In the genomic region with DNA sequence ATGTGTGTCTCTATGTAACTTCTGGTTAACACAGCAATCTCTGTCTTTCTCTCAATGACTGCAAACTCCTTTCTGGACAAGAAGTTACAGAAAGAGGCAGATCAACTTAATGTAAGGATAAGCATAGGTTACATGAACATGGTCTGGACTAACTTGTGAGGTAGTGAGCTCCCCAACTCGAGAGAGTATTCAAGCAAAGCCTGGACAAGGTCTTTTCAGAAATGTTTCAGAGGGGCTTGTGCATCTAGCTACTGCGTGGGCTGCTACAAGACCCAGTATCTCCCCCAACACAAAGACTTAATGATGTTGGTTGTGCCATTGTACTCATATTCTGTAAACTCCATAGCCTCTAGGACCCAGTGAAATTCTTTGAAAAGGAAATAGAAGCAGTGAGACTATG, we compare ENCODE assay signal across 2 cellular contexts.
TF ChIP-seq lines count a peak whose summit lies in the region.

No MANE protein-coding gene starts in this region.

TF ChIP-seq in GM23338, 12 proteins besides CTCF, POLR2A, EP300 and RAD21 (continued from another document):
- TF ChIP-seq, protein P1, sequence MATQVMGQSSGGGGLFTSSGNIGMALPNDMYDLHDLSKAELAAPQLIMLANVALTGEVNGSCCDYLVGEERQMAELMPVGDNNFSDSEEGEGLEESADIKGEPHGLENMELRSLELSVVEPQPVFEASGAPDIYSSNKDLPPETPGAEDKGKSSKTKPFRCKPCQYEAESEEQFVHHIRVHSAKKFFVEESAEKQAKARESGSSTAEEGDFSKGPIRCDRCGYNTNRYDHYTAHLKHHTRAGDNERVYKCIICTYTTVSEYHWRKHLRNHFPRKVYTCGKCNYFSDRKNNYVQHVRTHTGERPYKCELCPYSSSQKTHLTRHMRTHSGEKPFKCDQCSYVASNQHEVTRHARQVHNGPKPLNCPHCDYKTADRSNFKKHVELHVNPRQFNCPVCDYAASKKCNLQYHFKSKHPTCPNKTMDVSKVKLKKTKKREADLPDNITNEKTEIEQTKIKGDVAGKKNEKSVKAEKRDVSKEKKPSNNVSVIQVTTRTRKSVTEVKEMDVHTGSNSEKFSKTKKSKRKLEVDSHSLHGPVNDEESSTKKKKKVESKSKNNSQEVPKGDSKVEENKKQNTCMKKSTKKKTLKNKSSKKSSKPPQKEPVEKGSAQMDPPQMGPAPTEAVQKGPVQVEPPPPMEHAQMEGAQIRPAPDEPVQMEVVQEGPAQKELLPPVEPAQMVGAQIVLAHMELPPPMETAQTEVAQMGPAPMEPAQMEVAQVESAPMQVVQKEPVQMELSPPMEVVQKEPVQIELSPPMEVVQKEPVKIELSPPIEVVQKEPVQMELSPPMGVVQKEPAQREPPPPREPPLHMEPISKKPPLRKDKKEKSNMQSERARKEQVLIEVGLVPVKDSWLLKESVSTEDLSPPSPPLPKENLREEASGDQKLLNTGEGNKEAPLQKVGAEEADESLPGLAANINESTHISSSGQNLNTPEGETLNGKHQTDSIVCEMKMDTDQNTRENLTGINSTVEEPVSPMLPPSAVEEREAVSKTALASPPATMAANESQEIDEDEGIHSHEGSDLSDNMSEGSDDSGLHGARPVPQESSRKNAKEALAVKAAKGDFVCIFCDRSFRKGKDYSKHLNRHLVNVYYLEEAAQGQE (IDR thresholded peaks at IDR 0.05; ENCODE audit: unreplicated experiment): no peak
- TF ChIP-seq CREB1 (CRISPR knock-in tag; IDR thresholded peaks at IDR 0.05; ENCODE audit: low read depth) (no peak), POLR2AphosphoS5 (IDR thresholded peaks at IDR 0.05; ENCODE audit: low read depth) (no peak), STAT1 (IDR thresholded peaks at IDR 0.05; ENCODE audit: unreplicated experiment) (no peak), ETS1 (IDR thresholded peaks at IDR 0.05) (no peak), EZH2phosphoT487 (IDR thresholded peaks at IDR 0.05; ENCODE audit: unreplicated experiment) (no peak), NANOG (IDR thresholded peaks at IDR 0.05; ENCODE audit: borderline replicate concordance) (no peak), ZNF331 (CRISPR knock-in tag; IDR thresholded peaks at IDR 0.05; ENCODE audit: low read depth) (no peak), ZNF114 (CRISPR knock-in tag; IDR thresholded peaks at IDR 0.05) (no peak)
- TF ChIP-seq, protein P2, sequence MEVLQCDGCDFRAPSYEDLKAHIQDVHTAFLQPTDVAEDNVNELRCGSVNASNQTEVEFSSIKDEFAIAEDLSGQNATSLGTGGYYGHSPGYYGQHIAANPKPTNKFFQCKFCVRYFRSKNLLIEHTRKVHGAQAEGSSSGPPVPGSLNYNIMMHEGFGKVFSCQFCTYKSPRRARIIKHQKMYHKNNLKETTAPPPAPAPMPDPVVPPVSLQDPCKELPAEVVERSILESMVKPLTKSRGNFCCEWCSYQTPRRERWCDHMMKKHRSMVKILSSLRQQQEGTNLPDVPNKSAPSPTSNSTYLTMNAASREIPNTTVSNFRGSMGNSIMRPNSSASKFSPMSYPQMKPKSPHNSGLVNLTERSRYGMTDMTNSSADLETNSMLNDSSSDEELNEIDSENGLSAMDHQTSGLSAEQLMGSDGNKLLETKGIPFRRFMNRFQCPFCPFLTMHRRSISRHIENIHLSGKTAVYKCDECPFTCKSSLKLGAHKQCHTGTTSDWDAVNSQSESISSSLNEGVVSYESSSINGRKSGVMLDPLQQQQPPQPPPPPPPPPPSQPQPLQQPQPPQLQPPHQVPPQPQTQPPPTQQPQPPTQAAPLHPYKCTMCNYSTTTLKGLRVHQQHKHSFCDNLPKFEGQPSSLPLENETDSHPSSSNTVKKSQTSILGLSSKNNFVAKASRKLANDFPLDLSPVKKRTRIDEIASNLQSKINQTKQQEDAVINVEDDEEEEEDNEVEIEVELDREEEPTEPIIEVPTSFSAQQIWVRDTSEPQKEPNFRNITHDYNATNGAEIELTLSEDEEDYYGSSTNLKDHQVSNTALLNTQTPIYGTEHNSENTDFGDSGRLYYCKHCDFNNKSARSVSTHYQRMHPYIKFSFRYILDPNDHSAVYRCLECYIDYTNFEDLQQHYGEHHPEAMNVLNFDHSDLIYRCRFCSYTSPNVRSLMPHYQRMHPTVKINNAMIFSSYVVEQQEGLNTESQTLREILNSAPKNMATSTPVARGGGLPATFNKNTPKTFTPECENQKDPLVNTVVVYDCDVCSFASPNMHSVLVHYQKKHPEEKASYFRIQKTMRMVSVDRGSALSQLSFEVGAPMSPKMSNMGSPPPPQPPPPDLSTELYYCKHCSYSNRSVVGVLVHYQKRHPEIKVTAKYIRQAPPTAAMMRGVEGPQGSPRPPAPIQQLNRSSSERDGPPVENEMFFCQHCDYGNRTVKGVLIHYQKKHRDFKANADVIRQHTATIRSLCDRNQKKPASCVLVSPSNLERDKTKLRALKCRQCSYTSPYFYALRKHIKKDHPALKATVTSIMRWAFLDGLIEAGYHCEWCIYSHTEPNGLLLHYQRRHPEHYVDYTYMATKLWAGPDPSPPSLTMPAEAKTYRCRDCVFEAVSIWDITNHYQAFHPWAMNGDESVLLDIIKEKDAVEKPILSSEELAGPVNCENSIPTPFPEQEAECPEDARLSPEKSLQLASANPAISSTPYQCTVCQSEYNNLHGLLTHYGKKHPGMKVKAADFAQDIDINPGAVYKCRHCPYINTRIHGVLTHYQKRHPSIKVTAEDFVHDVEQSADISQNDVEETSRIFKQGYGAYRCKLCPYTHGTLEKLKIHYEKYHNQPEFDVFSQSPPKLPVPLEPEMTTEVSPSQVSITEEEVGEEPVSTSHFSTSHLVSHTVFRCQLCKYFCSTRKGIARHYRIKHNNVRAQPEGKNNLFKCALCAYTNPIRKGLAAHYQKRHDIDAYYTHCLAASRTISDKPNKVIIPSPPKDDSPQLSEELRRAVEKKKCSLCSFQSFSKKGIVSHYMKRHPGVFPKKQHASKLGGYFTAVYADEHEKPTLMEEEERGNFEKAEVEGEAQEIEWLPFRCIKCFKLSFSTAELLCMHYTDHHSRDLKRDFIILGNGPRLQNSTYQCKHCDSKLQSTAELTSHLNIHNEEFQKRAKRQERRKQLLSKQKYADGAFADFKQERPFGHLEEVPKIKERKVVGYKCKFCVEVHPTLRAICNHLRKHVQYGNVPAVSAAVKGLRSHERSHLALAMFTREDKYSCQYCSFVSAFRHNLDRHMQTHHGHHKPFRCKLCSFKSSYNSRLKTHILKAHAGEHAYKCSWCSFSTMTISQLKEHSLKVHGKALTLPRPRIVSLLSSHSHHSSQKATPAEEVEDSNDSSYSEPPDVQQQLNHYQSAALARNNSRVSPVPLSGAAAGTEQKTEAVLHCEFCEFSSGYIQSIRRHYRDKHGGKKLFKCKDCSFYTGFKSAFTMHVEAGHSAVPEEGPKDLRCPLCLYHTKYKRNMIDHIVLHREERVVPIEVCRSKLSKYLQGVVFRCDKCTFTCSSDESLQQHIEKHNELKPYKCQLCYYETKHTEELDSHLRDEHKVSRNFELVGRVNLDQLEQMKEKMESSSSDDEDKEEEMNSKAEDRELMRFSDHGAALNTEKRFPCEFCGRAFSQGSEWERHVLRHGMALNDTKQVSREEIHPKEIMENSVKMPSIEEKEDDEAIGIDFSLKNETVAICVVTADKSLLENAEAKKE (CRISPR knock-in tag; IDR thresholded peaks at IDR 0.05): no peak
TF ChIP-seq in GM23338: peak in this region for 0.

TF ChIP-seq in K562, 482 proteins besides CTCF, POLR2A, EP300 and RAD21 (continued from another document):
- TF ChIP-seq STAT5A (IDR thresholded peaks at IDR 0.05; ENCODE audit: borderline replicate concordance, low read length): no peak
- TF ChIP-seq ZNF561 (CRISPR knock-in tag; conservative IDR thresholded peaks at IDR 0.05): no peak
TF ChIP-seq in K562: peak in this region for 3.
